ENCODE assay signal across 26 cellular contexts in the genomic region with DNA sequence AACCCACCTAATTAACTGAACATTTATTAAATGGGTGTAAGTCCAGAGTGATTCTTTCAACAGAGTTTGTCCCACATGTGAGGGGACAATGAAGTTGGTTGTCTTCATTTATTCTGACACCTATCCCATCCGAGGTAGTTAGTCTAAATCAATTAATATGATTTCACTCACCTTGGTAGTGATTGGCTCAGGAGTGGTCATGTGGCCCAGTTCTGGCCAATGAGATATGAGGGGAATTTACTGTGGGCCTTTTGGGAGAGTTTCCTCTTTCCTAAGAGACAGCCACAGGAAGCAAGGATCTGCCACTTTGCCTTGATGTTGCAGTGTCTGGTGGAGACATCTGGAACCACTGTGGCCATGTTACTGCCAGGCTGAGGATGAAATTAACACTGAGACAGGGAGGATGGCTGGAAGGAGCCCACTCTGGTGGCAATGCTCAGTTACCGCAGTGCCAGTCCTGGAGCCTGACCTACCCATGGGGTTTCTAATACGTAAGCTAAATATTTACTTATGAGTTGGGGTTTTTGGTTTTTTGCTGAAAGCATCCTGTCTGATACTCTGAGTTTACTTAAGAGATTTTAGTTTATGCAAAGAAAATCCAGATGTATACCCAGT.
"Had no signal": no experiment of that assay in that cellular context is flagged by ENCODE, and none has a peak within 500 bp of the region (broad histone marks: within the 10 kb centered on the region; RNA-seq: fewer than 3 reads in every experiment).

No MANE protein-coding gene starts in this region.

- ATAC-seq: activated naive CD4-positive, alpha-beta T cell treated with anti-CD3 and anti-CD28 coated beads, Interleukin-2, amount 50 U/mL, for 72 hours; activated naive CD8-positive, alpha-beta T cell treated with anti-CD3 and anti-CD28 coated beads, Interleukin-2, amount 50 U/mL, for 24 hours; activated T-cell treated with anti-CD3 and anti-CD28 coated beads, Interleukin-2, amount 50 U/mL, for 4 hours; body of pancreas; T-cell had no signal

- H3K27me3 ChIP-seq: ascending aorta, body of pancreas had no signal

- H3K27ac Mint-ChIP-seq: activated CD4-positive, alpha-beta memory T cell treated with anti-CD3 and anti-CD28 coated beads for 36 hours; activated CD4-positive, alpha-beta T cell treated with anti-CD3 and anti-CD28 coated beads, Interleukin-2, amount 10 ng/mL, durations not matched to agents 7 days and 5 days; activated naive CD4-positive, alpha-beta T cell treated with anti-CD3 and anti-CD28 coated beads, Interleukin-2, amount 50 U/mL, for 72 hours; activated naive CD8-positive, alpha-beta T cell treated with anti-CD3 and anti-CD28 coated beads, Interleukin-2, amount 50 U/mL, for 24 hours; T-cell had no signal

- H3K36me3 ChIP-seq: ascending aorta had no signal

- H3K36me3 Mint-ChIP-seq: activated CD4-positive, alpha-beta memory T cell treated with anti-CD3 and anti-CD28 coated beads for 36 hours; activated naive CD4-positive, alpha-beta T cell treated with anti-CD3 and anti-CD28 coated beads, Interleukin-2, amount 50 U/mL, for 72 hours; T-cell had no signal

- FAIRE-seq: RCC 7860, TTC549 had no signal

- H3K4me3 Mint-ChIP-seq: activated CD4-positive, alpha-beta memory T cell treated with anti-CD3 and anti-CD28 coated beads for 36 hours; activated CD4-positive, alpha-beta T cell treated with anti-CD3 and anti-CD28 coated beads, Interleukin-2, amount 10 ng/mL, durations not matched to agents 7 days and 5 days; activated naive CD8-positive, alpha-beta T cell treated with anti-CD3 and anti-CD28 coated beads, Interleukin-2, amount 50 U/mL, for 24 hours; activated T-cell treated with anti-CD3 and anti-CD28 coated beads, Interleukin-2, amount 50 U/mL, for 4 hours; T-cell had no signal

- H3K4me1 ChIP-seq: ascending aorta, body of pancreas had no signal

- H3K4me3 ChIP-seq: ascending aorta, body of pancreas had no signal

- H3K4me1 Mint-ChIP-seq: activated CD4-positive, alpha-beta T cell treated with anti-CD3 and anti-CD28 coated beads, Interleukin-2, amount 10 ng/mL, durations not matched to agents 7 days and 5 days; activated naive CD8-positive, alpha-beta T cell treated with anti-CD3 and anti-CD28 coated beads, Interleukin-2, amount 50 U/mL, for 24 hours; T-cell had no signal

- H3K9me3 ChIP-seq: ascending aorta, body of pancreas had no signal

- H3K27ac ChIP-seq: ascending aorta, body of pancreas had no signal

- H3K9me3 Mint-ChIP-seq: activated CD4-positive, alpha-beta memory T cell treated with anti-CD3 and anti-CD28 coated beads for 36 hours; activated CD4-positive, alpha-beta T cell treated with anti-CD3 and anti-CD28 coated beads, Interleukin-2, amount 10 ng/mL, durations not matched to agents 7 days and 5 days; activated naive CD8-positive, alpha-beta T cell treated with anti-CD3 and anti-CD28 coated beads, Interleukin-2, amount 50 U/mL, for 24 hours; activated T-cell treated with anti-CD3 and anti-CD28 coated beads, Interleukin-2, amount 50 U/mL, for 4 hours; T-cell had no signal

- DNase-seq: activated CD4-positive, alpha-beta memory T cell treated with anti-CD3 and anti-CD28 coated beads for 36 hours; activated CD4-positive, alpha-beta T cell treated with anti-CD3 and anti-CD28 coated beads, Interleukin-2, amount 10 ng/mL, durations not matched to agents 7 days and 5 days; activated CD4-positive, CD25-positive, alpha-beta regulatory T cell; activated CD8-positive, alpha-beta memory T cell treated with anti-CD3 and anti-CD28 coated beads for 24 hours; activated effector memory CD4-positive, alpha-beta T cell treated with anti-CD3 and anti-CD28 coated beads, Interleukin-2, amount 50 U/mL, for 16 hours; activated naive CD4-positive, alpha-beta T cell treated with Interleukin-2 at 50 U/mL for 16 hours; activated naive CD8-positive, alpha-beta T cell treated with anti-CD3 and anti-CD28 coated beads, Interleukin-2, amount 50 U/mL, for 24 hours; activated T-cell treated with anti-CD3 and anti-CD28 coated beads, Interleukin-2, amount 50 U/mL, for 4 hours; amniotic stem cell; body of pancreas; central memory CD4-positive, alpha-beta T cell; KG1; NCI-H1092; NCI-H1417; NCI-H1930; NCI-H2171; NCI-H2227 treated with DMSO at 0.1 percent for 48 hours; NCI-H526 treated with DMSO at 0.1 percent for 48 hours; SHP77 treated with DMSO at 0.1 percent for 48 hours; T-cell; T-helper 2 cell; T1000 had no signal
